13 cellular contexts compared by ENCODE assay signal in the genomic region with DNA sequence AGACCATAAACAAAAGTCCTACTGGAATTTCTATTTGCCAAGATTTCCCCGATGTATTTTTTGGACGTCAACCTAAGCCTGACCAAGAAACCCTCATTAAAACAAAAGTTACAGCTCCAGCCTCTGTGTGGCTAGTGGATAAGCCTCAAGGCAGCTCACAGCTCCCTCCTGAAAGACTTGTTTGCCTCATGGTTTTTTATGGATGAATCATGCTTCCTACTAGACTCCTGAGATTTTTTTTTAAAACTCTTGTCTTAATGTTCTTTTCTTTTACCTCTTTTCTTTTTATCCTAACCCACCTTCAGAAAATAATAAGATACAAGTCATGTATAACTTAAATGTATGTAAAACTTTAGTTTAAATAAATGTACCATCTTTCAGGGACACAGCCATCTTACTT. TPM values are rescaled to one million over a fixed set of nuclear protein-coding genes. Genes with fewer than 3 reads are reported as not detected.
DNase-seq lines count a peak whose midpoint lies in the region; ATAC-seq and TF ChIP-seq lines count a peak whose summit lies in the region.
"Had no signal": no experiment of that assay in that cellular context is flagged by ENCODE, and none has a peak within 500 bp of the region (broad histone marks: within the 10 kb centered on the region; RNA-seq: fewer than 3 reads in every experiment).

No MANE protein-coding gene starts in this region.

- H3K9me3 ChIP-seq in CD8-positive, alpha-beta T cell (ENCODE audit: low read length) = no peaks in the 10 kb centered on the region
- H3K9me3 ChIP-seq: ascending aorta had no signal

- H3K27ac ChIP-seq in CD8-positive, alpha-beta T cell (ENCODE audit: low read depth, low read length) = no peak overlapping the region
- H3K27ac ChIP-seq: KMS-11 had no signal

- peak; percentile 82 for DNase-seq in Daoy (ENCODE audit: low read depth)
- peak; percentile 15 for DNase-seq in RKO (ENCODE audit: low spot score)
- DNase-seq in epithelial cell of proximal tubule (ENCODE audit: low read depth) = peak; percentile 23
- peak; percentile 54 for DNase-seq in retinal pigment epithelial cell (ENCODE audit: low read depth)
- no peak for DNase-seq in RPMI8226
- DNase-seq in NCI-H2107 (lab: John Stamatoyannopoulos, UW) = no peak
- DNase-seq in CD8-positive, alpha-beta T cell = no peak
- DNase-seq in OCI-M1 (lab: John Stamatoyannopoulos, UW) = no peak
- DNase-seq: NCI-H510A had no signal

- H3K27ac Mint-ChIP-seq in CD8-positive, alpha-beta T cell = no peak overlapping the region

- no peaks in the 10 kb centered on the region for H3K4me1 ChIP-seq in CD8-positive, alpha-beta T cell (ENCODE audit: insufficient read depth, low read length)

- ATAC-seq in CD8-positive, alpha-beta T cell = no peak

- POLR2A ChIA-PET in CD8-positive, alpha-beta T cell (lab: Charles Lee) = no interaction called here

- TF ChIP-seq CTCF in epithelial cell of proximal tubule (conservative IDR thresholded peaks at IDR 0.05; ENCODE audit: low read depth, low read length) (no peak), retinal pigment epithelial cell (conservative IDR thresholded peaks at IDR 0.05; ENCODE audit: low read depth, low read length) (no peak)
- TF ChIP-seq CTCF in CD8-positive, alpha-beta T cell (IDR thresholded peaks at IDR 0.05) = no peak

- H3K4me3 ChIP-seq in epithelial cell of proximal tubule (ENCODE audit: low read depth, low read length) (no peak overlapping the region), retinal pigment epithelial cell (ENCODE audit: low read length) (no peak overlapping the region)
- H3K4me3 ChIP-seq in CD8-positive, alpha-beta T cell (ENCODE audit: low read depth, low read length) = no peak overlapping the region

- H3K27me3 ChIP-seq in CD8-positive, alpha-beta T cell (ENCODE audit: insufficient read depth, low read length) = no peaks in the 10 kb centered on the region
- H3K27me3 ChIP-seq: ascending aorta had no signal

- CTCF ChIA-PET in CD8-positive, alpha-beta T cell (lab: Charles Lee) = interaction anchor here (1.5 kb wide), 1 partner anchor 10 kb away, joined by 3 read pairs; no protein-coding TSS in a partner anchor

- no peaks in the 10 kb centered on the region for H3K36me3 ChIP-seq in CD8-positive, alpha-beta T cell (ENCODE audit: insufficient read depth, low read length)
- H3K36me3 ChIP-seq: ascending aorta had no signal

- H3K9me3 Mint-ChIP-seq in CD8-positive, alpha-beta T cell = no peaks in the 10 kb centered on the region

- H3K4me3 Mint-ChIP-seq in CD8-positive, alpha-beta T cell = no peak overlapping the region

- intact Hi-C loops in CD8-positive, alpha-beta T cell (cut with DNase I, micrococcal nuclease) = no loop called here

- H3K36me3 Mint-ChIP-seq in CD8-positive, alpha-beta T cell = no peaks in the 10 kb centered on the region

- H3K4me1 Mint-ChIP-seq in CD8-positive, alpha-beta T cell (ENCODE audit: low read depth) = no peaks in the 10 kb centered on the region

- H3K27me3 Mint-ChIP-seq in CD8-positive, alpha-beta T cell (ENCODE audit: low read depth) = peaks cover 2% of the 10 kb centered on the region

RNA-seq across cellular contexts. Expression of a gene that starts 52.4 kb away (rescaled TPM):
- total RNA-seq in Daoy (2014; rRNA removed; shearing (Covaris generic)) = not detected in 2 replicates
- total RNA-seq in epithelial cell of proximal tubule = 0.14 and 0.81 TPM in 2 replicates
- not detected for total RNA-seq in CD8-positive, alpha-beta T cell
- total RNA-seq: lung microvascular endothelial cell; T-helper 1 cell treated with Interleukin-12 subunit alpha and Interleukin-12 subunit beta and Interleukin-4 antibody, amounts not matched to agents 30 ng/mL and 1 ng/mL, for 36 hours had no signal

Comparison
In these comparisons a context has a peak if more than half of its experiments do, and no peak if none do; other contexts are left out.
1. DNase-seq: peak in Daoy (single experiment), RKO (single experiment), epithelial cell of proximal tubule (single experiment) and retinal pigment epithelial cell (single experiment); none in RPMI8226 (single experiment), NCI-H2107 (single experiment), CD8-positive, alpha-beta T cell (0 of 7) and OCI-M1 (single experiment).